In genomic region chr16:78235168-78235800, GRCh38 we compare ENCODE assay signal across 8 cellular contexts.
DNase-seq lines count a peak whose midpoint lies in the region; ATAC-seq and TF ChIP-seq lines count a peak whose summit lies in the region.

No MANE protein-coding gene starts in this region.

- H3K27me3 ChIP-seq in colonic mucosa (no peaks in the 10 kb centered on the region), lower lobe of right lung (ENCODE audit: low read depth) (no peaks in the 10 kb centered on the region)

- H3K4me1 ChIP-seq in colonic mucosa (no peaks in the 10 kb centered on the region), lower lobe of right lung (no peaks in the 10 kb centered on the region)

- no peaks in the 10 kb centered on the region for H3K36me3 ChIP-seq in colonic mucosa
- no peaks in the 10 kb centered on the region for H3K36me3 ChIP-seq in lower lobe of right lung

- DNase-seq in Right ventricle myocardium inferior (ENCODE audit: missing footprints): no peak
- DNase-seq in cardiac septum (ENCODE audit: low spot score): no peak
- DNase-seq in NCI-H2107 treated with DMSO at 0.1 percent for 48 hours (lab: John Stamatoyannopoulos, UW; ENCODE audit: unreplicated experiment): peak; percentile 33
- DNase-seq in activated CD4-positive, alpha-beta T cell treated with anti-CD3 and anti-CD28 coated beads for 4 hours: peak; percentile 34 to 57
- peak; percentile 75 for DNase-seq in colonic mucosa
- DNase-seq in lower lobe of right lung: peak; percentile 73
- peak; percentile 42 for DNase-seq in stimulated activated CD8-positive, alpha-beta memory T cell treated with anti-CD3 and anti-CD28 coated beads, Interleukin-15, amount 100 ng/mL, for 1 hour (ENCODE audit: low read depth)

- H3K27ac ChIP-seq in colonic mucosa (no peak overlapping the region), lower lobe of right lung (no peak overlapping the region)

- intact Hi-C loops in Right ventricle myocardium inferior (cut with DNase I) (loop anchor here (2.0 to 10.0 kb wide), 2 partner anchors 112 to 200 kb away; no protein-coding TSS in a partner anchor), cardiac septum (cut with DNase I) (no loop called here), colonic mucosa (cut with DNase I) (loop anchor here (2.0 kb wide), 1 partner anchor 110 kb away; no protein-coding TSS in a partner anchor), lower lobe of right lung (cut with DNase I) (no loop called here)

- H3K4me3 ChIP-seq in colonic mucosa (no peak overlapping the region), lower lobe of right lung (no peak overlapping the region)

- no peaks in the 10 kb centered on the region for H3K9me3 ChIP-seq in colonic mucosa
- H3K9me3 ChIP-seq in lower lobe of right lung: no peaks in the 10 kb centered on the region

- TF ChIP-seq CTCF in colonic mucosa (IDR thresholded peaks at IDR 0.05) (peak; percentile 89), lower lobe of right lung (IDR thresholded peaks at IDR 0.05) (peak; percentile 91)

- ATAC-seq in Right ventricle myocardium inferior (peak; percentile 47), HG02798 (IDR thresholded peaks at IDR 0.05; ENCODE audit: poor library complexity, unreplicated experiment) (peak; percentile 95), lower lobe of right lung (peak; percentile 90)

- no peak overlapping the region for H3K9ac ChIP-seq in colonic mucosa (ENCODE audit: low read depth in 2 of 2, low read length in 2 of 2)

Comparison
In these comparisons a context has a peak if more than half of its experiments do, and no peak if none do; other contexts are left out.
1. intact Hi-C loops: an anchor here in Right ventricle myocardium inferior (2.0 to 10.0 kb wide) and colonic mucosa (2.0 kb wide); none called in cardiac septum and lower lobe of right lung.
2. DNase-seq: peak in NCI-H2107 treated with DMSO at 0.1 percent for 48 hours (single experiment), activated CD4-positive, alpha-beta T cell treated with anti-CD3 and anti-CD28 coated beads for 4 hours (2 of 2), colonic mucosa (single experiment), lower lobe of right lung (single experiment) and stimulated activated CD8-positive, alpha-beta memory T cell treated with anti-CD3 and anti-CD28 coated beads, Interleukin-15, amount 100 ng/mL, for 1 hour (single experiment); none in Right ventricle myocardium inferior (single experiment) and cardiac septum (single experiment).
3. Peak in every context shown above with its lines, with median percentiles within 50 percentile points of each other: ATAC-seq.